1 cellular context compared by ENCODE assay signal in the genomic region with DNA sequence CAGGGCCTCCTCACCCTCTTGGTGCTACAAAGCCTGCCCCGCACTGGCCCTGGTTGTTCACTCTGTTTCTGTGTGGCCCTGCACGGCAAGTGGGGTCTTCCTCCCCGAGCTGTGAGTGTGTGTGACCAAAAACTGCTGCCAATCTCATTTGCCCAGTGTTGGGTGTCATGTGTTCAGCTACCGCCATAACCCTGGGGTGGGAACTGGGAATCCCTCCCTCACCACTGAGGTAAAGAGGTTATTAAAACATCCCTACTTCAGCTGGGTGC.
TF ChIP-seq lines count a peak whose summit lies in the region.

No MANE protein-coding gene starts in this region.

TF ChIP-seq in H1, 55 proteins besides CTCF, POLR2A, EP300 and RAD21:
- TF ChIP-seq JUN (IDR thresholded peaks at IDR 0.05; ENCODE audit: low read depth, low read length), result no peak
- TF ChIP-seq ATF2 (IDR thresholded peaks at IDR 0.05; ENCODE audit: low read length), result no peak
- no peak for TF ChIP-seq NRF1 (IDR thresholded peaks at IDR 0.05; ENCODE audit: low read depth, low read length)
- TF ChIP-seq SIRT6 (IDR thresholded peaks at IDR 0.05; ENCODE audit: low read length), result no peak
- TF ChIP-seq, protein P1, sequence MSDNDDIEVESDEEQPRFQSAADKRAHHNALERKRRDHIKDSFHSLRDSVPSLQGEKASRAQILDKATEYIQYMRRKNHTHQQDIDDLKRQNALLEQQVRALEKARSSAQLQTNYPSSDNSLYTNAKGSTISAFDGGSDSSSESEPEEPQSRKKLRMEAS (IDR thresholded peaks at IDR 0.05), result no peak
- no peak for TF ChIP-seq E2F6 (IDR thresholded peaks at IDR 0.05)
- TF ChIP-seq KDM5A (IDR thresholded peaks at IDR 0.05; ENCODE audit: low read length), result no peak
- no peak for TF ChIP-seq CBX8 (IDR thresholded peaks at IDR 0.05; ENCODE audit: borderline replicate concordance, low read depth, low read length)
